ENCODE assay signal across 33 cellular contexts in the genomic region with DNA sequence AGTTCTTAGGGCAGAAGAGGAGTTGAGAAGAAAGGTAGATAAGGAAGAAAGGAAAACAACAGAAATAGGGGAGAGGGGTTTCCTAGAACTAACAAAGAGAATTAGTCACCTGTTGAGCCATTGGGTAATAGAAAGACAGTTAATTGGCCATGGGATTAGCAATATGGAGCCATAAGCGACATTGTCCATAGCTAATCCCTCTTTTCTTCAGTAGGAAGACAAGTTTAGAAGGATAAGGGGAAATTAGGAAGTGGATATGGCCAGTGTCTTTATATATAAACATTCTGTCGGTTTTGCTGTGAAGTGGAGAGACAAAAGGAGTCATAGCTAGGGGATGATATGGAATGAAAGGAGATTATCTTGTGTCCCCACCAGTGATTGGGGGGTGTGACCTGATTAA. TPM values are rescaled to one million over a fixed set of nuclear protein-coding genes. Genes with fewer than 3 reads are reported as not detected.
"Had no signal": no experiment of that assay in that cellular context is flagged by ENCODE, and none has a peak within 500 bp of the region (broad histone marks: within the 10 kb centered on the region; RNA-seq: fewer than 3 reads in every experiment).

No MANE protein-coding gene starts in this region.

- H3K36me3 ChIP-seq: thoracic aorta, thyroid gland, upper lobe of left lung, upper lobe of right lung, uterus had no signal

- H3K4me3 Mint-ChIP-seq: stimulated activated effector memory CD8-positive, alpha-beta T cell treated with anti-CD3 and anti-CD28 coated beads, Interleukin-12 subunit alpha, Interleukin-12 subunit beta, amount 100 ng/mL, for 72 hours; stimulated activated memory B cell treated with anti-CD40 and anti-IgM and Interleukin-4, amounts not matched to agents 10 μg/mL and 1 μg/mL and 100 μg/mL, for 72 hours; stimulated activated naive B cell treated with anti-CD40 and anti-IgM and Interleukin-4, amounts not matched to agents 10 μg/mL and 1 μg/mL and 100 μg/mL, for 72 hours; stimulated activated naive CD8-positive, alpha-beta T cell treated with anti-CD3 and anti-CD28 coated beads, Interleukin-15, amount 100 ng/mL, for 72 hours; stimulated activated naive CD8-positive, alpha-beta T cell treated with anti-CD3 and anti-CD28 coated beads, Interleukin-15, Interleukin-2, amounts not matched to agents 100 ng/mL and 50 ng/mL, for 24 hours had no signal

- H3K27ac Mint-ChIP-seq: stimulated activated effector memory CD8-positive, alpha-beta T cell treated with anti-CD3 and anti-CD28 coated beads, Interleukin-12 subunit alpha, Interleukin-12 subunit beta, amount 100 ng/mL, for 72 hours; stimulated activated memory B cell treated with anti-CD40 and anti-IgM and Interleukin-4, amounts not matched to agents 10 μg/mL and 1 μg/mL and 100 μg/mL, for 72 hours; stimulated activated naive B cell treated with anti-CD40 and anti-IgM and Interleukin-4, amounts not matched to agents 10 μg/mL and 1 μg/mL and 100 μg/mL, for 72 hours; stimulated activated naive CD8-positive, alpha-beta T cell treated with anti-CD3 and anti-CD28 coated beads, Interleukin-15, amount 100 ng/mL, for 72 hours; stimulated activated naive CD8-positive, alpha-beta T cell treated with anti-CD3 and anti-CD28 coated beads, Interleukin-15, Interleukin-2, amounts not matched to agents 100 ng/mL and 50 ng/mL, for 24 hours; type B pancreatic cell had no signal

- DNase-seq: stimulated activated CD4-positive, alpha-beta T cell treated with anti-CD3 and anti-CD28 coated beads, Interleukin-2, amount 100 ng/mL, for 48 hours; stimulated activated CD4-positive, alpha-beta T cell treated with anti-CD3 and anti-CD28 coated beads, Interleukin-4, amount 100 ng/mL, for 1 hour; stimulated activated CD4-positive, alpha-beta T cell treated with anti-CD3 and anti-CD28 coated beads, Interleukin-4, amount 100 ng/mL, for 24 hours; stimulated activated CD4-positive, alpha-beta T cell treated with anti-CD3 and anti-CD28 coated beads, Interleukin-4, amount 100 ng/mL, for 4 hours; stimulated activated CD8-positive, alpha-beta memory T cell treated with anti-CD3 and anti-CD28 coated beads, Interleukin-4, amount 100 ng/mL, for 48 hours; stimulated activated naive B cell treated with anti-CD40 and anti-IgM and Interleukin-4, amounts not matched to agents 10 μg/mL and 1 μg/mL and 100 μg/mL, for 72 hours; stimulated activated naive CD4-positive, alpha-beta T cell; stimulated activated naive CD4-positive, alpha-beta T cell treated with Interleukin-2 at 50 U/mL for 16 hours; stimulated activated naive CD8-positive, alpha-beta T cell treated with anti-CD3 and anti-CD28 coated beads, Interleukin-15, amount 100 ng/mL, for 72 hours; stimulated activated naive CD8-positive, alpha-beta T cell treated with anti-CD3 and anti-CD28 coated beads, Interleukin-15, Interleukin-2, amounts not matched to agents 100 U/mL and 50 U/mL, for 24 hours; stomach; substantia nigra; testis; thyroid gland; tibial artery; transverse colon; trophoblast cell; upper lobe of left lung; upper lobe of right lung; uterus had no signal

- H3K27me3 Mint-ChIP-seq: stimulated activated memory B cell treated with anti-CD40 and anti-IgM and Interleukin-4, amounts not matched to agents 10 μg/mL and 1 μg/mL and 100 μg/mL, for 72 hours; stimulated activated naive B cell treated with anti-CD40 and anti-IgM and Interleukin-4, amounts not matched to agents 10 μg/mL and 1 μg/mL and 100 μg/mL, for 72 hours; stimulated activated naive CD8-positive, alpha-beta T cell treated with anti-CD3 and anti-CD28 coated beads, Interleukin-15, amount 100 ng/mL, for 72 hours; stimulated activated naive CD8-positive, alpha-beta T cell treated with anti-CD3 and anti-CD28 coated beads, Interleukin-15, Interleukin-2, amounts not matched to agents 100 ng/mL and 50 ng/mL, for 24 hours; type B pancreatic cell had no signal

- H3K9me3 ChIP-seq: testis, thoracic aorta, thyroid gland, upper lobe of left lung, vagina had no signal

- H3K4me1 ChIP-seq: suprapubic skin, thyroid gland, tibial nerve, transverse colon, upper lobe of left lung, upper lobe of right lung, uterus, vagina had no signal

- H3K9me3 Mint-ChIP-seq: type B pancreatic cell had no signal

- H3K27ac ChIP-seq: stomach, suprapubic skin, testis, thoracic aorta, thyroid gland, tibial artery, tibial nerve, transverse colon, upper lobe of left lung, upper lobe of right lung, uterus, vagina had no signal

- H3K4me3 ChIP-seq: stomach, suprapubic skin, testis, thoracic aorta, thyroid gland, tibial artery, tibial nerve, transverse colon, upper lobe of left lung, upper lobe of right lung, uterus, vagina had no signal

- H3K36me3 Mint-ChIP-seq: stimulated activated effector memory CD8-positive, alpha-beta T cell treated with anti-CD3 and anti-CD28 coated beads, Interleukin-12 subunit alpha, Interleukin-12 subunit beta, amount 100 ng/mL, for 72 hours had no signal

- H3K27me3 ChIP-seq: stomach, suprapubic skin, testis, thyroid gland, tibial artery, tibial nerve, transverse colon, upper lobe of left lung, upper lobe of right lung, uterus, vagina had no signal

- ATAC-seq: stimulated activated effector memory CD8-positive, alpha-beta T cell treated with anti-CD3 and anti-CD28 coated beads, Interleukin-12 subunit alpha, Interleukin-12 subunit beta, amount 100 ng/mL, for 72 hours; stimulated activated memory B cell treated with anti-CD40 and anti-IgM and Interleukin-4, amounts not matched to agents 10 μg/mL and 1 μg/mL and 100 μg/mL, for 72 hours; stimulated activated naive B cell treated with anti-CD40 and anti-IgM and Interleukin-4, amounts not matched to agents 10 μg/mL and 1 μg/mL and 100 μg/mL, for 72 hours; stimulated activated naive CD8-positive, alpha-beta T cell treated with anti-CD3 and anti-CD28 coated beads, Interleukin-15, amount 100 ng/mL, for 72 hours; stimulated activated naive CD8-positive, alpha-beta T cell treated with anti-CD3 and anti-CD28 coated beads, Interleukin-15, Interleukin-2, amounts not matched to agents 100 U/mL and 50 U/mL, for 24 hours; upper lobe of right lung had no signal

- H3K4me1 Mint-ChIP-seq: stimulated activated effector memory CD8-positive, alpha-beta T cell treated with anti-CD3 and anti-CD28 coated beads, Interleukin-12 subunit alpha, Interleukin-12 subunit beta, amount 100 ng/mL, for 72 hours; stimulated activated naive CD8-positive, alpha-beta T cell treated with anti-CD3 and anti-CD28 coated beads, Interleukin-15, amount 100 ng/mL, for 72 hours had no signal

- FAIRE-seq: urothelium cell line had no signal

RNA-seq across cellular contexts. Expression of gene COL10A1, which starts 43.9 kb away (rescaled TPM):
- total RNA-seq: subcutaneous adipose tissue, suprapubic skin, temporal lobe, transverse colon, ureter, vagina had no signal
- polyA plus RNA-seq: stomach, urinary bladder had no signal
